ENCODE assay signal across 11 cellular contexts in the genomic region with DNA sequence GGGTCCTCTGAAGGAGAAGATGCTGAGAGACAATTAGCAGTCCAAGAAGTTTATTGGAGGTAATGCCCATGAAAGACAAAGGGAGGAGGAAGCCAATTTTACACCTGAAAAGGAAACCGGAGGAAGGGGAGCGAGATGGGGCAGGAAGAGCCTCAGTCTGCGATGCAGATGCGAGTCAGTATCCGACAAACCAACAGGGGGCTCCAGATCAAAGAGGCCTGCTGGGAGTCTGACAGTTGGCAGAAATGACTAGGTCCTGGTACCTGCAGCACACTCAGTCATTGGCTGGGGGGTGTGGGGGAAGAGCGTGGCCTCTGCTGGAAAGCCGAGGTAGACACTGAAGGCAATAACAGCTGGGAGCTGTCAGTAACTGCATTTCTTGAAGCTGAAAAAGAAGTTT.
DNase-seq lines count a peak whose midpoint lies in the region; ATAC-seq and TF ChIP-seq lines count a peak whose summit lies in the region.
"Had no signal": no experiment of that assay in that cellular context is flagged by ENCODE, and none has a peak within 500 bp of the region (broad histone marks: within the 10 kb centered on the region; RNA-seq: fewer than 3 reads in every experiment).

No MANE protein-coding gene starts in this region.

- no peaks in the 10 kb centered on the region for H3K9me3 ChIP-seq in WERI-Rb-1 (ENCODE audit: severe bottlenecking)
- H3K9me3 ChIP-seq in upper lobe of left lung: no peaks in the 10 kb centered on the region
- H3K9me3 ChIP-seq in mucosa of descending colon: no peaks in the 10 kb centered on the region
- no peaks in the 10 kb centered on the region for H3K9me3 ChIP-seq in right cardiac atrium (ENCODE audit: control insufficient read depth, low read length)

- H3K27ac Mint-ChIP-seq in progenitor cell of endocrine pancreas: no peak overlapping the region

- H3K36me3 ChIP-seq in WERI-Rb-1: no peaks in the 10 kb centered on the region
- H3K36me3 ChIP-seq in upper lobe of left lung: no peaks in the 10 kb centered on the region
- H3K36me3 ChIP-seq in mucosa of descending colon (ENCODE audit: low read depth): no peaks in the 10 kb centered on the region

- DNase-seq in ELF-1 (ENCODE audit: low read depth, low spot score) (peak; percentile 78), WERI-Rb-1 (no peak), upper lobe of left lung (no peak), mucosa of descending colon (no peak), progenitor cell of endocrine pancreas (ENCODE audit: low spot score, unreplicated experiment) (no peak), right cardiac atrium (no peak)
- DNase-seq: activated CD4-positive, CD25-positive, alpha-beta regulatory T cell; GDM1; stimulated activated naive CD4-positive, alpha-beta T cell had no signal

- ATAC-seq in GM18909 (IDR thresholded peaks at IDR 0.05; ENCODE audit: poor library complexity, unreplicated experiment) (peak; percentile 83), HG02973 (IDR thresholded peaks at IDR 0.05; ENCODE audit: unreplicated experiment) (peak; percentile 92), upper lobe of left lung (ENCODE audit: low FRiP score in 2 of 2) (no peak), mucosa of descending colon (no peak), right cardiac atrium (no peak)

- H3K4me3 ChIP-seq in WERI-Rb-1 (ENCODE audit: low read depth, low read length): no peak overlapping the region
- H3K4me3 ChIP-seq in upper lobe of left lung: no peak overlapping the region
- no peak overlapping the region for H3K4me3 ChIP-seq in mucosa of descending colon
- no peak overlapping the region for H3K4me3 ChIP-seq in right cardiac atrium (ENCODE audit: low read length)

- H3K27ac ChIP-seq in WERI-Rb-1: no peak overlapping the region
- no peak overlapping the region for H3K27ac ChIP-seq in upper lobe of left lung
- no peak overlapping the region for H3K27ac ChIP-seq in right cardiac atrium (ENCODE audit: low read length)

- H3K27me3 ChIP-seq in WERI-Rb-1 (ENCODE audit: insufficient read depth, low read depth, severe bottlenecking): no peaks in the 10 kb centered on the region
- H3K27me3 ChIP-seq in upper lobe of left lung: no peaks in the 10 kb centered on the region
- H3K27me3 ChIP-seq in right cardiac atrium (ENCODE audit: control insufficient read depth, insufficient read depth): no peaks in the 10 kb centered on the region

- TF ChIP-seq CTCF in WERI-Rb-1 (IDR thresholded peaks at IDR 0.05; ENCODE audit: low read depth, low read length) (peak; percentile 51), upper lobe of left lung (IDR thresholded peaks at IDR 0.05) (no peak), mucosa of descending colon (IDR thresholded peaks at IDR 0.05) (no peak), progenitor cell of endocrine pancreas (IDR thresholded peaks at IDR 0.05; ENCODE audit: unreplicated experiment) (no peak)

- H3K9me3 Mint-ChIP-seq in progenitor cell of endocrine pancreas (ENCODE audit: low read depth): no peaks in the 10 kb centered on the region

- no peak for TF ChIP-seq POLR2A in upper lobe of left lung (IDR thresholded peaks at IDR 0.05)

- 40 to 44% methylated on average over 7 of the region's 7 CpGs for WGBS in upper lobe of left lung, 2 donors
- WGBS in right cardiac atrium: 17% methylated on average over 7 of the region's 7 CpGs

- H3K4me1 ChIP-seq in upper lobe of left lung (peaks cover 0 to 5% (median 0%) of the 10 kb centered on the region in 4 donors), mucosa of descending colon (ENCODE audit: low read depth) (no peaks in the 10 kb centered on the region), right cardiac atrium (ENCODE audit: control insufficient read depth, insufficient read depth, low read length) (no peaks in the 10 kb centered on the region)

- intact Hi-C loops in mucosa of descending colon (cut with DNase I, micrococcal nuclease) (no loop called here), right cardiac atrium (cut with DNase I) (no loop called here)

- no peaks in the 10 kb centered on the region for H3K36me3 Mint-ChIP-seq in progenitor cell of endocrine pancreas (ENCODE audit: insufficient read depth)

- no peak for TF ChIP-seq EP300 in upper lobe of left lung (IDR thresholded peaks at IDR 0.05)

- H3K27me3 Mint-ChIP-seq in progenitor cell of endocrine pancreas: no peaks in the 10 kb centered on the region

- H3K4me1 Mint-ChIP-seq in progenitor cell of endocrine pancreas (ENCODE audit: low read depth): peaks cover 3% of the 10 kb centered on the region

- H3K4me3 Mint-ChIP-seq in progenitor cell of endocrine pancreas (ENCODE audit: low read depth): no peak overlapping the region

Comparison
In these comparisons a context has a peak if more than half of its experiments do, and no peak if none do; other contexts are left out.
1. ATAC-seq: peak in GM18909 (single experiment) and HG02973 (single experiment); none in upper lobe of left lung (0 of 2), mucosa of descending colon (single experiment) and right cardiac atrium (0 of 2).